In genomic region chr19:4700573-4700970, GRCh38 we compare ENCODE assay signal across 14 cellular contexts.
"Had no signal": no experiment of that assay in that cellular context is flagged by ENCODE, and none has a peak within 500 bp of the region (broad histone marks: within the 10 kb centered on the region; RNA-seq: fewer than 3 reads in every experiment).

No MANE protein-coding gene starts in this region.

- H3K9me3 ChIP-seq: ascending aorta, spleen, thoracic aorta had no signal

- H3K4me2 ChIP-seq: hepatocyte had no signal

- H3K4me1 Mint-ChIP-seq: neural crest cell; stimulated activated naive CD8-positive, alpha-beta T cell treated with anti-CD3 and anti-CD28 coated beads, Interleukin-15, amount 100 ng/mL, for 72 hours had no signal

- H3K4me1 ChIP-seq: ascending aorta, spleen had no signal

- H3K4me3 ChIP-seq: ascending aorta, dorsolateral prefrontal cortex, hepatocyte, spleen, thoracic aorta had no signal

- H3K27ac ChIP-seq: ascending aorta, dorsolateral prefrontal cortex, hepatocyte, spleen, thoracic aorta had no signal

- H3K79me2 ChIP-seq: hepatocyte had no signal

- H3K4me3 Mint-ChIP-seq: activated naive CD4-positive, alpha-beta T cell treated with anti-CD3 and anti-CD28 coated beads for 36 hours; neural crest cell; stimulated activated naive CD8-positive, alpha-beta T cell treated with anti-CD3 and anti-CD28 coated beads, Interleukin-15, amount 100 ng/mL, for 72 hours had no signal

- H3K27me3 ChIP-seq: ascending aorta, dorsolateral prefrontal cortex, hepatocyte, spleen had no signal

- ATAC-seq: sciatic nerve; stimulated activated naive CD8-positive, alpha-beta T cell treated with anti-CD3 and anti-CD28 coated beads, Interleukin-15, amount 100 ng/mL, for 72 hours had no signal

- H3K9me3 Mint-ChIP-seq: activated naive CD4-positive, alpha-beta T cell treated with anti-CD3 and anti-CD28 coated beads for 36 hours; activated T-helper 2 cell treated with anti-CD3 and anti-CD28 coated beads, Interferon-gamma antibody, Interleukin-2, Interleukin-4, amounts not matched to agents 10 μg/mL and 5 μg/mL and 100 μg/mL, durations not matched to agents 14 hours and 24 hours and 36 hours; neural crest cell; stimulated activated naive CD8-positive, alpha-beta T cell treated with anti-CD3 and anti-CD28 coated beads, Interleukin-15, amount 100 ng/mL, for 72 hours had no signal

- H2AFZ ChIP-seq: hepatocyte had no signal

- H3K27ac Mint-ChIP-seq: activated naive CD4-positive, alpha-beta T cell treated with anti-CD3 and anti-CD28 coated beads for 36 hours; activated T-helper 2 cell treated with anti-CD3 and anti-CD28 coated beads, Interferon-gamma antibody, Interleukin-2, Interleukin-4, amounts not matched to agents 10 μg/mL and 5 μg/mL and 100 μg/mL, durations not matched to agents 14 hours and 24 hours and 36 hours had no signal

- H3K27me3 Mint-ChIP-seq: stimulated activated naive CD8-positive, alpha-beta T cell treated with anti-CD3 and anti-CD28 coated beads, Interleukin-15, amount 100 ng/mL, for 72 hours had no signal

- DNase-seq: activated CD4-positive, alpha-beta T cell treated with anti-CD3 and anti-CD28 coated beads, Interleukin-2, amount 50 U/mL, for 48 hours; activated naive CD4-positive, alpha-beta T cell treated with anti-CD3 and anti-CD28 coated beads for 36 hours; dorsolateral prefrontal cortex; erythroblast; midbrain; spleen; stimulated activated naive CD8-positive, alpha-beta T cell treated with anti-CD3 and anti-CD28 coated beads, Interleukin-15, amount 100 ng/mL, for 72 hours; T-helper 1 cell had no signal
